ENCODE assay signal across 8 cellular contexts in the genomic region with DNA sequence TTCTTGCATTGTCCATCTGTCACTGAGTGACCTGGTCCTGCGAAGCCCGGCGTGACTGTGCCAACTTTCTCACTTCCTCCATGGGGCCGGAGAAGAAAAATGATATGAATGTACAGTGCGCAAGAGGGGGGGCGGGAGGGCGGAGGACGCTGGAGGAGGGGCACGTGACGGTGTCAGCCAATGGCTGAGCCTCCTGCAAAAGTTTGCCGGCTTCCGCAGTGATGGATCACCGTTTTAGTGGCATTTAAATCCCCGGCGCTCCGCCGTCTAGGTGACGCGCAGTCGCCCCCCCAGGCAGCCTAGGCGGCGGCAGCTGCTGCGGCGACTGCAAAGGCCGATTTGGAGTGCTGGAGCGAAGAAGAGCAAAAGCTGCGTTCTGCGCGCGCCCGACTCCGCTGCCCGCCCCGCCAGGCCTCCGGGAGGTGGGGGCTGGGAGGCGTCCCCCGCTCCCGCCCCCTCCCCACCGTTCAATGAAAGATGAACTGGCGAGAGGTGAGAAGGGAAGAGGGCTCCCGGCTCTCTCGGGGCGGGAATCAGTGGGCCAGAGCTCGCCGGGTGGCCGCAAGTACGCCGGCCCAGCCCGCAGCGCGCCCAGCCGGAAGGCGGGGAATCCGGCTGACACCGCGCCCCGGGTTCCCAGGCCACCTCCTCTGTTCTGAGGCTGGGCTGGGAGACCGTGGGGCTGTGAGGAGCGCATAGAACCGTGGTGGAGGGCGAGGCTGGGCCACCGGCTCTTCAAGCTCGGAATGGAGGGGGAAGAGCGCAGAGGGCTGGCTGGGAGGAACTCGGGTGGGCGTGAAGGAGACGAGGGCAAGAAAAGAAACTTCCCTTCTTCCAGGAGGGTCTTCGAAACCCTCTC. TPM values are rescaled to one million over a fixed set of nuclear protein-coding genes. Genes with fewer than 3 reads are reported as not detected.
DNase-seq lines count a peak whose midpoint lies in the region; ATAC-seq and TF ChIP-seq lines count a peak whose summit lies in the region.

Gene HOXA1, minus strand, starts transcription at position 104 of the 859 bp plus-strand sequence. Its CDS starts 88 bp downstream, at position 16.

- no peaks in the 10 kb centered on the region for H3K36me3 ChIP-seq in heart left ventricle

- DNase-seq in GF-D8 (lab: John Stamatoyannopoulos, UW) (peak; percentile 80), H4 (ENCODE audit: low spot score) (peak; percentile 96), LHCN-M2 (ENCODE audit: low read depth) (peak; percentile 96), SIG-M5 (lab: John Stamatoyannopoulos, UW) (peak; percentile 23), heart left ventricle (peak; percentile 43 to 79 (median 66)), renal cortical epithelial cell (ENCODE audit: low read depth) (peak; percentile 87), hippocampal formation (lab: John Stamatoyannopoulos, UW) (no peak)
- peak; percentile 8 to 41 (median 18) for DNase-seq in activated naive CD4-positive, alpha-beta T cell (lab: John Stamatoyannopoulos, UW)

- peak in 1 of 2 donors; percentile 56 for TF ChIP-seq POLR2A in heart left ventricle (IDR thresholded peaks at IDR 0.05)

- TF ChIP-seq CTCF in heart left ventricle (IDR thresholded peaks at IDR 0.05), result no peak

- H3K4me3 ChIP-seq in heart left ventricle, result peak within 1 kb of the TSS; percentile 49 to 85 (median 65)

- intact Hi-C loops in heart left ventricle (cut with DNase I), result loop anchor here in 1 of 10 donors (5.0 kb wide), 1 partner anchor 36 kb away; the partner anchor contains the start of gene HOXA4

- WGBS in heart left ventricle, 4 donors, result 0 to 2% (median 1%) methylated on average over 55 to 68 of the region's 68 CpGs

- peaks cover 0 to 33% (median 14%) of the 10 kb centered on the region in 12 donors for H3K4me1 ChIP-seq in heart left ventricle

- H3K27ac ChIP-seq in heart left ventricle, result peak within 1 kb of the TSS; percentile 22 to 93 (median 73)

- peaks cover 56 to 100% (median 87%) of the 10 kb centered on the region in 9 donors for H3K27me3 ChIP-seq in heart left ventricle

- peak; percentile 47 to 82 (median 78) for ATAC-seq in heart left ventricle

- no peaks in the 10 kb centered on the region for H3K9me3 ChIP-seq in heart left ventricle

RNA-seq across cellular contexts. Expression of gene HOXA1, which starts in this region (rescaled TPM):
- 1.2 and 3.0 TPM in 2 replicates for total RNA-seq in H4 (2014; rRNA removed; shearing (Covaris generic))
- total RNA-seq in LHCN-M2 (2014; rRNA removed) (3.7 and 5.9 TPM in 2 replicates), heart left ventricle (under 1 TPM in 3 of 9 donors, not detected in 6; 0.12 to 0.66 (median 0.59) TPM), renal cortical epithelial cell (1.0 and 1.8 TPM in 2 replicates)
- 3.0 TPM for polyA plus RNA-seq in LHCN-M2 (2012)
- under 1 TPM in 1 of 2 donors, not detected in 1; 0.07 TPM for polyA plus RNA-seq in heart left ventricle

Comparison
In these comparisons a context has a peak if more than half of its experiments do, and no peak if none do; other contexts are left out.
1. Peak in DNase-seq, ATAC-seq, H3K4me3 ChIP-seq and H3K27ac ChIP-seq in heart left ventricle; RNA of the gene not detected or under 1 TPM.
2. DNase-seq: peak in GF-D8 (single experiment), H4 (single experiment), LHCN-M2 (single experiment), SIG-M5 (single experiment), activated naive CD4-positive, alpha-beta T cell (4 of 4) and renal cortical epithelial cell (single experiment); none in hippocampal formation (0 of 2).